1 cellular context compared by ENCODE assay signal in the genomic region with DNA sequence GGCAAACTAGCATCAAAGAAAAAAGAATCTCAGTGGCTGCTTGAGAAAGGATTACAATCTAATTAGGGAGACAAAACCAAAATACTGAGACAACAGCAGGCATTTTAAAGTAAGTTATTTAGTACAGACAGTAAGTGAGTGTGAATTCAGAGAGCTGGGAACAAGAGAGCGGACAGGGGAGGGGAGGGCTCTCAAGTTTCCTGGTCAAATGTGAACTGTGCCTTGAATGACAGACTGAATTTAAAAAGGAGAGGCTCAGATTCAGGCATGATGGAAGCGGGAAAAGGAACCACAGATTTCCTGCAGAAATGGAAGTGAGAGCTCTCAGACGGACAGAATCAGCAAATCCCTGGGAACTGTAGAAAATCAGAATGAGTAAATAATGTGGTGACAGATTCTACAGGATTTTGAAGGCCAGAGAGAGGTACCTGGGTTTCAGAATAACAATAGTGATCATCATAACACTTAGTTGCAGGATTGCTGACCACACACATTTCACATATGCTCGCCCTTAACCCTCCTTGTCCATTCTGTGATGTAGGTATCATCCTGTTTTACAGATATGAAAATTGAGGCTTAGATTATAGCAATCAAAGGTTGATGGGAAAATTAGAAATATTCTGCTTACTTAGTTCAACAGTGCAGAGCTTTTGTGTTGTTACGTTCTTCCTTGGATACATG.
TF ChIP-seq lines count a peak whose summit lies in the region.

No MANE protein-coding gene starts in this region.

TF ChIP-seq in HepG2, 621 proteins besides CTCF, POLR2A, EP300 and RAD21:
- peak; percentile 54 to 82; a peak in 3 of 4 replicates for TF ChIP-seq MAFK (conservative IDR thresholded peaks at IDR 0.05 in 1 of 2, IDR thresholded peaks at IDR 0.05 in 1 of 2; ENCODE audit: low read length in 2 of 2)
- TF ChIP-seq CBX2 (IDR thresholded peaks at IDR 0.05; ENCODE audit: low read depth, low read length), result no peak
- no peak for TF ChIP-seq CBX2 (CRISPR knock-in tag; IDR thresholded peaks at IDR 0.05; ENCODE audit: low read depth)
- TF ChIP-seq, protein P1, sequence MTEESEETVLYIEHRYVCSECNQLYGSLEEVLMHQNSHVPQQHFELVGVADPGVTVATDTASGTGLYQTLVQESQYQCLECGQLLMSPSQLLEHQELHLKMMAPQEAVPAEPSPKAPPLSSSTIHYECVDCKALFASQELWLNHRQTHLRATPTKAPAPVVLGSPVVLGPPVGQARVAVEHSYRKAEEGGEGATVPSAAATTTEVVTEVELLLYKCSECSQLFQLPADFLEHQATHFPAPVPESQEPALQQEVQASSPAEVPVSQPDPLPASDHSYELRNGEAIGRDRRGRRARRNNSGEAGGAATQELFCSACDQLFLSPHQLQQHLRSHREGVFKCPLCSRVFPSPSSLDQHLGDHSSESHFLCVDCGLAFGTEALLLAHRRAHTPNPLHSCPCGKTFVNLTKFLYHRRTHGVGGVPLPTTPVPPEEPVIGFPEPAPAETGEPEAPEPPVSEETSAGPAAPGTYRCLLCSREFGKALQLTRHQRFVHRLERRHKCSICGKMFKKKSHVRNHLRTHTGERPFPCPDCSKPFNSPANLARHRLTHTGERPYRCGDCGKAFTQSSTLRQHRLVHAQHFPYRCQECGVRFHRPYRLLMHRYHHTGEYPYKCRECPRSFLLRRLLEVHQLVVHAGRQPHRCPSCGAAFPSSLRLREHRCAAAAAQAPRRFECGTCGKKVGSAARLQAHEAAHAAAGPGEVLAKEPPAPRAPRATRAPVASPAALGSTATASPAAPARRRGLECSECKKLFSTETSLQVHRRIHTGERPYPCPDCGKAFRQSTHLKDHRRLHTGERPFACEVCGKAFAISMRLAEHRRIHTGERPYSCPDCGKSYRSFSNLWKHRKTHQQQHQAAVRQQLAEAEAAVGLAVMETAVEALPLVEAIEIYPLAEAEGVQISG (CRISPR knock-in tag; IDR thresholded peaks at IDR 0.05), result no peak
- TF ChIP-seq NFYB (CRISPR knock-in tag; IDR thresholded peaks at IDR 0.05), result no peak
- TF ChIP-seq MAFF (IDR thresholded peaks at IDR 0.05; ENCODE audit: low read depth, low read length), result peak; percentile 60
